In the genomic region with DNA sequence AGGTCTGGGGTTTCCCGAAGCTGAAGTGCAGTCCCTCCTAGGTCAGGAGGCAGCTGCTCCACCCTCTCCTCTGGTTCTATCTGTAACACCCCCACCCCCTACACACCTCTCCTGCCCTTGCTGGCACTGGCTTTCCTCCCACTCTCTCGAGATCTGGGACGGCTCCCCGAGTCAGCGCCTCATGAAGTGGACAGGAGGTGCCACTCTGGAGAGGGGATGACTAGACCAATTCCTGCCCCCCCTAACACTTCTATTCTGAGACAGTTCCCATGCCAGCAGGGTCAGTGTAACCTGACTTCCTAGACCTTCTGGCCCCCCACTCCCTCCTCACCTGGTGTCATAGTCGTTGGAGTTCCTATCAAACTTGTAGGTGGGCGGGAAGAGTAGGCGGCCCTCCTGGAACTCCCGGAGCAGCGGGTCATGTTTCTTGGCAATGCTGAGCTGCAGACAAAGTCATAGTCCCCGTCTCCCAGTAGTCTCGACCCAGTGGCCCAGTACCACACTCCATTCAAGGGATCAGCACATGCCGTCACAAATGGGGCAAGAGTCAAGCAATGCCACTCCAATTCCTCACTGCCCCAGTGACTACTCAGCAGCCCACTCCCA, we compare ENCODE assay signal across 21 cellular contexts. TPM values are rescaled to one million over a fixed set of nuclear protein-coding genes. Genes with fewer than 3 reads are reported as not detected.
DNase-seq lines count a peak whose midpoint lies in the region; ATAC-seq and TF ChIP-seq lines count a peak whose summit lies in the region.
"Had no signal": no experiment of that assay in that cellular context is flagged by ENCODE, and none has a peak within 500 bp of the region (broad histone marks: within the 10 kb centered on the region; RNA-seq: fewer than 3 reads in every experiment).

No MANE protein-coding gene starts in this region.

- CTCF ChIA-PET in HEK293 (lab: Yijun Ruan, JAX): interaction anchor here (0.6 kb wide), 1 partner anchor 27 kb away, joined by 3 read pairs; no protein-coding TSS in a partner anchor

- WGBS in heart left ventricle, 4 donors: 41 to 70% (median 53%) methylated on average over 13 of the region's 13 CpGs
- 68% methylated on average over 13 of the region's 13 CpGs for WGBS in right cardiac atrium

- H3K9me3 ChIP-seq in HEK293 (ENCODE audit: control insufficient read depth, insufficient read depth, low read depth, low read length) (no peaks in the 10 kb centered on the region), heart left ventricle (no peaks in the 10 kb centered on the region), right cardiac atrium (ENCODE audit: control insufficient read depth, low read length) (no peaks in the 10 kb centered on the region), osteoblast (ENCODE audit: low read depth, low read length) (no peaks in the 10 kb centered on the region), SJCRH30 (replicated peaks) (no peaks in the 10 kb centered on the region), HAP-1 (no peaks in the 10 kb centered on the region)
- H3K9me3 ChIP-seq: BLaER1 had no signal

- no peak for TF ChIP-seq CTCF in HEK293 (tag by site-specific recombination; IDR thresholded peaks at IDR 0.05)
- no peak for TF ChIP-seq CTCF in heart left ventricle (IDR thresholded peaks at IDR 0.05)
- TF ChIP-seq CTCF in osteoblast (IDR thresholded peaks at IDR 0.05; ENCODE audit: extremely low read depth, low read depth, low read length): no peak

- POLR2A ChIA-PET in HEK293 (lab: Yijun Ruan, JAX): interaction anchor here (0.9 to 1.4 kb wide), 2 partner anchors 9 to 10 kb away, joined by 3 read pairs; partner anchors contain the start of gene INPP5K

- ATAC-seq in heart left ventricle (peak; percentile 43 to 85 (median 78)), right cardiac atrium (peak; percentile 77 to 83)

- no peak overlapping the region for H3K27ac ChIP-seq in HEK293 (ENCODE audit: extremely low read depth, low read depth, low read length)
- H3K27ac ChIP-seq in heart left ventricle: peak overlapping the region in 10 of 12 donors; percentile 15 to 76 (median 60)
- H3K27ac ChIP-seq in right cardiac atrium (ENCODE audit: low read length): peak overlapping the region; percentile 83
- no peak overlapping the region for H3K27ac ChIP-seq in osteoblast (ENCODE audit: low read depth, low read length)
- no peak overlapping the region for H3K27ac ChIP-seq in SJCRH30
- H3K27ac ChIP-seq: BLaER1, GM23248, HL-60, KMS-11, PC-9 had no signal

- H3K4me1 ChIP-seq in HEK293 (ENCODE audit: control insufficient read depth, insufficient read depth, low read length): no peaks in the 10 kb centered on the region
- H3K4me1 ChIP-seq in heart left ventricle: peaks cover 7 to 79% (median 39%) of the 10 kb centered on the region in 12 donors
- H3K4me1 ChIP-seq in right cardiac atrium (ENCODE audit: control insufficient read depth, insufficient read depth, low read length): peaks cover 15% of the 10 kb centered on the region
- H3K4me1 ChIP-seq in osteoblast (ENCODE audit: insufficient read depth, low read length): peaks cover 5% of the 10 kb centered on the region
- H3K4me1 ChIP-seq in SJCRH30: no peaks in the 10 kb centered on the region
- H3K4me1 ChIP-seq in HAP-1: no peaks in the 10 kb centered on the region
- H3K4me1 ChIP-seq: BLaER1 had no signal

- no peak for TF ChIP-seq POLR2A in heart left ventricle (IDR thresholded peaks at IDR 0.05)

- H2AFZ ChIP-seq in osteoblast (ENCODE audit: low read length): no peak overlapping the region
- H2AFZ ChIP-seq: GM23248, PC-9 had no signal

- in situ Hi-C loops in HAP-1 (cut with MboI; ENCODE audit: low sequenced_read_pairs): no loop called here

- DNase-seq in heart left ventricle (peak in 4 of 5 donors; percentile 45 to 78 (median 76)), right cardiac atrium (peak; percentile 64 to 85 (median 82)), osteoblast (ENCODE audit: insufficient read length, low spot score, missing footprints) (peak; percentile 48), SJCRH30 (no peak), foreskin melanocyte (no peak), HAP-1 (ENCODE audit: low spot score in 2 of 2) (no peak), NCI-H2107 (lab: John Stamatoyannopoulos, UW) (no peak)
- DNase-seq: CD4-positive, CD25-positive, alpha-beta regulatory T cell; DMS53; GM23248; H7; MM.1S; NCI-H2029 treated with DMSO at 0.1 percent for 48 hours; NCI-H2227 treated with DMSO at 0.1 percent for 48 hours; NCI-H526 treated with DMSO at 0.1 percent for 48 hours; PC-9; SHP77 had no signal

- H3K4me3 ChIP-seq in HEK293 (ENCODE audit: low read depth, low read length) (no peak overlapping the region), heart left ventricle (no peak overlapping the region), right cardiac atrium (ENCODE audit: low read length) (no peak overlapping the region), osteoblast (ENCODE audit: insufficient read depth, low read length) (no peak overlapping the region), SJCRH30 (no peak overlapping the region), HAP-1 (no peak overlapping the region)
- H3K4me3 ChIP-seq: BLaER1, GM23248, PC-9 had no signal

- intact Hi-C loops in heart left ventricle (cut with DNase I) (no loop called here), right cardiac atrium (cut with DNase I) (no loop called here)

- H3K79me2 ChIP-seq in osteoblast (ENCODE audit: insufficient read depth, low read length): no peaks in the 10 kb centered on the region

- no peaks in the 10 kb centered on the region for H3K27me3 ChIP-seq in heart left ventricle
- no peaks in the 10 kb centered on the region for H3K27me3 ChIP-seq in right cardiac atrium (ENCODE audit: control insufficient read depth, insufficient read depth)
- no peaks in the 10 kb centered on the region for H3K27me3 ChIP-seq in osteoblast (ENCODE audit: insufficient read depth, low read length)
- H3K27me3 ChIP-seq in SJCRH30: no peaks in the 10 kb centered on the region
- H3K27me3 ChIP-seq in HAP-1 (ENCODE audit: low read depth): no peaks in the 10 kb centered on the region
- H3K27me3 ChIP-seq: BLaER1 had no signal

- peaks cover 2% of the 10 kb centered on the region for H4K20me1 ChIP-seq in osteoblast (ENCODE audit: insufficient read depth, low read length)
- H4K20me1 ChIP-seq: BLaER1 had no signal

- H3K4me2 ChIP-seq in osteoblast (ENCODE audit: insufficient read depth, low read length): no peak overlapping the region
- H3K4me2 ChIP-seq: BLaER1, KMS-11, PC-9 had no signal

- H3K36me3 ChIP-seq in HEK293 (ENCODE audit: control insufficient read depth in 2 of 2, insufficient read depth in 1 of 2, low read length in 2 of 2) (peaks cover 3 to 61% of the 10 kb centered on the region in 2 experiments; a peak in 1 of 3 replicates), heart left ventricle (peaks cover 0 to 71% (median 47%) of the 10 kb centered on the region in 9 donors), osteoblast (ENCODE audit: insufficient read depth, low read length) (peaks cover 9% of the 10 kb centered on the region), SJCRH30 (no peaks in the 10 kb centered on the region), HAP-1 (replicated peaks) (peaks cover 3% of the 10 kb centered on the region; the same call in 1 of the 2 replicates)

TF ChIP-seq in HEK293, 187 proteins besides CTCF, POLR2A, EP300 and RAD21:
- TF ChIP-seq ZFHX2 (tag by site-specific recombination; conservative IDR thresholded peaks at IDR 0.05): peak; percentile 91
- TF ChIP-seq ZSCAN23 (tag by site-specific recombination; IDR thresholded peaks at IDR 0.05): no peak
- TF ChIP-seq EGR2 (tag by site-specific recombination; IDR thresholded peaks at IDR 0.05; ENCODE audit: low read depth): peak; percentile 90
- TF ChIP-seq ZNF791 (tag by site-specific recombination; IDR thresholded peaks at IDR 0.05): no peak
- TF ChIP-seq, protein P1, sequence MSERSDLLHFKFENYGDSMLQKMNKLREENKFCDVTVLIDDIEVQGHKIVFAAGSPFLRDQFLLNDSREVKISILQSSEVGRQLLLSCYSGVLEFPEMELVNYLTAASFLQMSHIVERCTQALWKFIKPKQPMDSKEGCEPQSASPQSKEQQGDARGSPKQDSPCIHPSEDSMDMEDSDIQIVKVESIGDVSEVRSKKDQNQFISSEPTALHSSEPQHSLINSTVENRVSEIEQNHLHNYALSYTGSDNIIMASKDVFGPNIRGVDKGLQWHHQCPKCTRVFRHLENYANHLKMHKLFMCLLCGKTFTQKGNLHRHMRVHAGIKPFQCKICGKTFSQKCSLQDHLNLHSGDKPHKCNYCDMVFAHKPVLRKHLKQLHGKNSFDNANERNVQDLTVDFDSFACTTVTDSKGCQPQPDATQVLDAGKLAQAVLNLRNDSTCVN (tag by site-specific recombination; optimal IDR thresholded peaks at IDR 0.05): no peak
- no peak for TF ChIP-seq ZNF580 (tag by site-specific recombination; IDR thresholded peaks at IDR 0.05)

RNA-seq across cellular contexts. Expression of gene INPP5K, which starts 9.7 kb away (rescaled TPM):
- 100 to 1,000 TPM in 1 of 9 donors, 10 to 100 TPM in 8; 28.4 to 128 (median 33.4) TPM for total RNA-seq in heart left ventricle
- polyA plus RNA-seq in heart left ventricle: 10 to 100 TPM; 21.9 to 68.4 TPM
- 10 to 100 TPM; 28.7 to 34.7 (median 32.4) TPM for total RNA-seq in right cardiac atrium
- polyA plus RNA-seq in right cardiac atrium: 21.4 TPM
- 40.4 and 51.4 TPM in 2 replicates for total RNA-seq in osteoblast
- total RNA-seq in SJCRH30 (2014; rRNA removed; shearing (Covaris generic)): 9.7 and 9.9 TPM in 2 replicates

RNA-seq across cellular contexts. Expression of gene MYO1C, which starts 14.3 kb away (rescaled TPM):
- total RNA-seq in heart left ventricle: 100 to 1,000 TPM; 127 to 259 (median 174) TPM
- polyA plus RNA-seq in heart left ventricle: 100 to 1,000 TPM in 1 of 2 donors, 10 to 100 TPM in 1; 89.6 to 188 TPM
- 100 to 1,000 TPM; 149 to 185 (median 180) TPM for total RNA-seq in right cardiac atrium
- 78.9 TPM for polyA plus RNA-seq in right cardiac atrium
- 204 and 250 TPM in 2 replicates for total RNA-seq in osteoblast
- 17.9 and 19.1 TPM in 2 replicates for total RNA-seq in SJCRH30 (2014; rRNA removed; shearing (Covaris generic))

RNA-seq across cellular contexts. Expression of gene CRK, which starts 50.7 kb away (rescaled TPM):
- total RNA-seq in heart left ventricle (10 to 100 TPM; 28.8 to 47.0 (median 42.2) TPM), right cardiac atrium (10 to 100 TPM; 33.9 to 44.8 (median 38.9) TPM), osteoblast (102 and 109 TPM in 2 replicates)
- polyA plus RNA-seq in heart left ventricle (10 to 100 TPM; 17.0 to 49.0 TPM), right cardiac atrium (21.3 TPM)
- 39.4 and 41.3 TPM in 2 replicates for total RNA-seq in SJCRH30 (2014; rRNA removed; shearing (Covaris generic))

RNA-seq across cellular contexts. Expression of gene PITPNA, which starts 55.8 kb away (rescaled TPM):
- 10 to 100 TPM; 38.1 to 70.2 (median 50.6) TPM for total RNA-seq in heart left ventricle
- polyA plus RNA-seq in heart left ventricle: 10 to 100 TPM; 10.1 to 61.7 TPM
- 10 to 100 TPM; 46.5 to 63.5 (median 53.6) TPM for total RNA-seq in right cardiac atrium
- polyA plus RNA-seq in right cardiac atrium: 19.6 TPM
- total RNA-seq in osteoblast: 19.2 and 21.5 TPM in 2 replicates
- total RNA-seq in SJCRH30 (2014; rRNA removed; shearing (Covaris generic)): 17.2 and 21.5 TPM in 2 replicates

Comparison
In these comparisons a context has a peak if more than half of its experiments do, and no peak if none do; other contexts are left out.
1. H3K27ac ChIP-seq: peak in heart left ventricle (10 of 12) and right cardiac atrium (single experiment); none in HEK293 (single experiment), osteoblast (single experiment) and SJCRH30 (single experiment).
2. DNase-seq: peak in heart left ventricle (4 of 5), right cardiac atrium (3 of 3) and osteoblast (single experiment); none in SJCRH30 (0 of 2), foreskin melanocyte (single experiment), HAP-1 (0 of 2) and NCI-H2107 (single experiment).